8 cellular contexts compared by ENCODE assay signal in genomic region chr14:35401422-35401729, GRCh38. TPM values are rescaled to one million over a fixed set of nuclear protein-coding genes. Genes with fewer than 3 reads are reported as not detected.
DNase-seq lines count a peak whose midpoint lies in the region; ATAC-seq and TF ChIP-seq lines count a peak whose summit lies in the region.

No MANE protein-coding gene starts in this region.

- TF ChIP-seq POLR2A in sigmoid colon (IDR thresholded peaks at IDR 0.05) = no peak

- no peaks in the 10 kb centered on the region for H3K36me3 Mint-ChIP-seq in glutamatergic neuron (ENCODE audit: unreplicated experiment)

- DNase-seq in DND-41 (no peak), fibroblast of lung (ENCODE audit: low read depth in 2 of 2) (no peak), sigmoid colon (no peak), glutamatergic neuron (no peak), NCI-H2196 treated with DMSO at 0.1 percent for 48 hours (lab: John Stamatoyannopoulos, UW; ENCODE audit: unreplicated experiment) (no peak), NCI-H1694 (lab: John Stamatoyannopoulos, UW) (no peak), ureter (ENCODE audit: low spot score) (no peak)

- peaks cover 6% of the 10 kb centered on the region for H3K9me3 Mint-ChIP-seq in glutamatergic neuron (ENCODE audit: unreplicated experiment)

- no peak for TF ChIP-seq EP300 in sigmoid colon (IDR thresholded peaks at IDR 0.05)

- H4K20me1 ChIP-seq in DND-41 (ENCODE audit: insufficient read depth, low read length) = peaks cover 25% of the 10 kb centered on the region
- no peaks in the 10 kb centered on the region for H4K20me1 ChIP-seq in fibroblast of lung (ENCODE audit: control insufficient read depth, extremely low read depth, insufficient read depth, low read length)

- intact Hi-C loops in sigmoid colon (cut with DNase I) = loop anchor here (5.0 to 10.0 kb wide), 4 partner anchors 354 to 689 kb away; partner anchors contain the start of genes BRMS1L, CFL2 and FAM177A1

- peaks cover 38% of the 10 kb centered on the region for H3K36me3 ChIP-seq in DND-41 (ENCODE audit: insufficient read depth, low read length)
- H3K36me3 ChIP-seq in fibroblast of lung (ENCODE audit: control insufficient read depth, insufficient read depth, low read length) = peaks cover 20% of the 10 kb centered on the region
- peaks cover 29 to 61% (median 38%) of the 10 kb centered on the region in 4 donors for H3K36me3 ChIP-seq in sigmoid colon

- WGBS in sigmoid colon, 2 donors = 35 to 39% methylated on average over 5 of the region's 5 CpGs

- H3K27ac Mint-ChIP-seq in glutamatergic neuron (ENCODE audit: unreplicated experiment) = no peak overlapping the region

- no peak for ATAC-seq in DND-41 (ENCODE audit: insufficient read depth, low read depth)

- H3K27me3 ChIP-seq in DND-41 (ENCODE audit: insufficient read depth, low read length, poor library complexity) (no peaks in the 10 kb centered on the region), fibroblast of lung (ENCODE audit: control insufficient read depth, insufficient read depth, low read length) (no peaks in the 10 kb centered on the region), sigmoid colon (no peaks in the 10 kb centered on the region)

- H3K27ac ChIP-seq in DND-41 (ENCODE audit: low read length) (no peak overlapping the region), VCaP (peak overlapping the region; percentile 100), fibroblast of lung (ENCODE audit: insufficient read depth, low read length) (no peak overlapping the region), sigmoid colon (peak overlapping the region; percentile 97 to 100 (median 100))

- H3K4me1 ChIP-seq in DND-41 (ENCODE audit: insufficient read depth, low read length) = peaks cover 43% of the 10 kb centered on the region
- peaks cover 14% of the 10 kb centered on the region for H3K4me1 ChIP-seq in fibroblast of lung (ENCODE audit: control insufficient read depth, extremely low read depth, insufficient read depth, low read length)
- H3K4me1 ChIP-seq in sigmoid colon = peaks cover 0 to 65% (median 49%) of the 10 kb centered on the region in 4 donors

- peaks cover 9% of the 10 kb centered on the region for H3K27me3 Mint-ChIP-seq in glutamatergic neuron (ENCODE audit: unreplicated experiment)

- no peak overlapping the region for H3K4me3 Mint-ChIP-seq in glutamatergic neuron (ENCODE audit: unreplicated experiment)

- H3K79me2 ChIP-seq in DND-41 (ENCODE audit: insufficient read depth, low read length) (peaks cover 43% of the 10 kb centered on the region), fibroblast of lung (ENCODE audit: control insufficient read depth, insufficient read depth, low read length) (peaks cover 16% of the 10 kb centered on the region)

- H2AFZ ChIP-seq in DND-41 (ENCODE audit: low read depth, low read length) (no peak overlapping the region), fibroblast of lung (ENCODE audit: low read length) (no peak overlapping the region)

- H3K4me3 ChIP-seq in DND-41 (ENCODE audit: low read depth in 1 of 2, low read length in 2 of 2) (no peak overlapping the region), fibroblast of lung (replicated peaks in 1 of 4; ENCODE audit: control extremely low read depth in 1 of 4, insufficient read depth in 1 of 4, low read depth in 3 of 4, low read length in 4 of 4) (peak overlapping the region in 2 of 4 experiments; percentile 75 to 92), sigmoid colon (peak overlapping the region; percentile 83 to 99 (median 96))

- H3K9ac ChIP-seq in DND-41 (ENCODE audit: low read depth, low read length) (no peak overlapping the region), fibroblast of lung (ENCODE audit: insufficient read depth, low read length) (no peak overlapping the region)

- TF ChIP-seq CTCF in DND-41 (IDR thresholded peaks at IDR 0.05; ENCODE audit: borderline replicate concordance, extremely low read depth, low read length, poor library complexity, severe bottlenecking) (no peak), VCaP (conservative IDR thresholded peaks at IDR 0.05) (no peak), fibroblast of lung (conservative IDR thresholded peaks at IDR 0.05 in 1 of 2, IDR thresholded peaks at IDR 0.05 in 1 of 2; ENCODE audit: low read depth in 1 of 2, low read length in 2 of 2) (no peak), sigmoid colon (IDR thresholded peaks at IDR 0.05) (no peak), glutamatergic neuron (IDR thresholded peaks at IDR 0.05; ENCODE audit: partially characterized antibody, unreplicated experiment) (no peak)

- H3K4me2 ChIP-seq in DND-41 (ENCODE audit: insufficient read depth, low read length) = peak overlapping the region; percentile 86; the same call in 1 of the 2 replicates
- H3K4me2 ChIP-seq in fibroblast of lung (ENCODE audit: extremely low read depth, insufficient read depth, low read length) = peak overlapping the region; percentile 5

- H3K4me1 Mint-ChIP-seq in glutamatergic neuron (ENCODE audit: low read depth, unreplicated experiment) = peaks cover 13% of the 10 kb centered on the region

- H3K9me3 ChIP-seq in DND-41 (ENCODE audit: insufficient read depth, low read length, severe bottlenecking) (no peaks in the 10 kb centered on the region), fibroblast of lung (ENCODE audit: control insufficient read depth, insufficient read depth, low read depth, low read length) (no peaks in the 10 kb centered on the region), sigmoid colon (no peaks in the 10 kb centered on the region)

RNA-seq across cellular contexts. Expression of gene NFKBIA, which starts 3.2 kb away (rescaled TPM):
- total RNA-seq in fibroblast of lung = 67.9 and 73.4 TPM in 2 replicates
- 17.7 and 26.9 TPM in 2 replicates for polyA plus RNA-seq in fibroblast of lung
- polyA plus RNA-seq in fibroblast of lung (2012) = 22.0 and 27.5 TPM in 2 replicates
- polyA minus RNA-seq in fibroblast of lung (ENCODE audit: low replicate concordance) = 131 and 148 TPM in 2 replicates
- total RNA-seq in sigmoid colon = 100 to 1,000 TPM; 258 to 340 (median 289) TPM
- 100 to 1,000 TPM in 2 of 3 donors, 10 to 100 TPM in 1; 95.5 to 188 (median 158) TPM for polyA plus RNA-seq in sigmoid colon
- 20.1 TPM for total RNA-seq in glutamatergic neuron (ENCODE audit: unreplicated experiment)
- total RNA-seq in ureter = 152 TPM

Comparison
In these comparisons a context has a peak if more than half of its experiments do, and no peak if none do; other contexts are left out.
1. H3K27ac ChIP-seq: peak in VCaP (single experiment) and sigmoid colon (4 of 4); none in DND-41 (single experiment) and fibroblast of lung (single experiment).
2. H3K4me3 ChIP-seq: peak in sigmoid colon (4 of 4); none in DND-41 (0 of 2).